In the genomic region with DNA sequence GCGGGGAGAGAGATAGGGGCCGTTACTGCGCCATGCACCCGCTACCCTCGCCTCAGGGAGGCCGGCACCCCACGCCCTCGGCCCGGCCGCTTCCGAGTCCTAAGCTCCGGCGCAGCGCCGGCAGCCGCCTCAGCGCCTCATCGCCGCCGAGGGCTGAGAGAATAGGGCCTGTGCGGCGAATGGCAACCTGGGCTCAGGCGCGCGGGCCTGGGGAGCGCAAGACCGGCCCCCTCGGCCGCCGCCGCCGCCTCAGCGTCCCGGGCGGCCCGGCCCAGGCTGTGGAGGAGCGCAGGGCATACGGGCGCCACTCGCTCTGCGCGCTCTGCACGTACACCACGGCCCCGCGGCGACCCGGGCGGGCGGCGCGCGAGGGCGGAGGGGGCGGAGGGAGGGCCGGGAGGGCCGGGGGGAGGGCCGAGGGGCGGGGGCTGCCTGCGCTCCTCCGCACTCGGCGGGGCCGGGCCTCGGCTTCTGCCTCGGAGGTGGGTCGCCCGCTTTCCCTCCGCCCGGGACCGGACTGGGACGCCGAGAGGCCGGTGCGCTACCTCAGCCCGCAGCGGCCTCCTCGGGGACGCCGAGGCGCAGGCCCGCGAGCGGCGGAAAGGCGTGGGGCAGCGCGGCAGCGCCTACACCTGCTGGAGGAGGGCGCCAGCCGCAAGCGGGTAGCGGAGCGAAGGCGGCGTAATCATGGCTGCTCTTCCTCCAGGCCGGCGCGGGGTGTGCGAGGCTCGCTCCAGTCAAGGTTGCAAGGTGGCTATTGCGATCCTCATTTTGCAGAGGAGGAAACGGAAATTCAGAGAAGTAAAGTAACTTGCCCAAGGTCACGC, we compare ENCODE assay signal across 1 cellular context.
TF ChIP-seq lines count a peak whose summit lies in the region.

A gene (minus strand): TSS at position 317 of the 827 bp plus-strand sequence. CDS start 399 bp downstream, outside the sequence.

TF ChIP-seq in HCT116, 20 proteins besides CTCF, POLR2A, EP300 and RAD21 (continued from another document):
- TF ChIP-seq YY1 (IDR thresholded peaks at IDR 0.05; ENCODE audit: extremely low read depth, insufficient replicate concordance, low read depth, low read length) (peak; percentile 90), SIN3A (IDR thresholded peaks at IDR 0.05; ENCODE audit: low read depth) (peak; percentile 63), EGR1 (IDR thresholded peaks at IDR 0.05; ENCODE audit: low read depth) (peak; percentile 59; the same call in 1 of the 2 replicates), ZNF274 (IDR thresholded peaks at IDR 0.05; ENCODE audit: low read depth, low read length) (no peak), ZFX (IDR thresholded peaks at IDR 0.05) (peak; percentile 88), EZH2phosphoT487 (IDR thresholded peaks at IDR 0.05; ENCODE audit: borderline replicate concordance) (no peak), CEBPB (IDR thresholded peaks at IDR 0.05; ENCODE audit: low read depth) (no peak), FOSL1 (IDR thresholded peaks at IDR 0.05; ENCODE audit: low read depth) (0 out of 2 replicates have a peak, but pooled peaks have one; percentile 2), SRF (IDR thresholded peaks at IDR 0.05; ENCODE audit: low read depth) (no peak), SP1 (IDR thresholded peaks at IDR 0.05; ENCODE audit: low read depth) (no peak)
- TF ChIP-seq, protein P1, sequence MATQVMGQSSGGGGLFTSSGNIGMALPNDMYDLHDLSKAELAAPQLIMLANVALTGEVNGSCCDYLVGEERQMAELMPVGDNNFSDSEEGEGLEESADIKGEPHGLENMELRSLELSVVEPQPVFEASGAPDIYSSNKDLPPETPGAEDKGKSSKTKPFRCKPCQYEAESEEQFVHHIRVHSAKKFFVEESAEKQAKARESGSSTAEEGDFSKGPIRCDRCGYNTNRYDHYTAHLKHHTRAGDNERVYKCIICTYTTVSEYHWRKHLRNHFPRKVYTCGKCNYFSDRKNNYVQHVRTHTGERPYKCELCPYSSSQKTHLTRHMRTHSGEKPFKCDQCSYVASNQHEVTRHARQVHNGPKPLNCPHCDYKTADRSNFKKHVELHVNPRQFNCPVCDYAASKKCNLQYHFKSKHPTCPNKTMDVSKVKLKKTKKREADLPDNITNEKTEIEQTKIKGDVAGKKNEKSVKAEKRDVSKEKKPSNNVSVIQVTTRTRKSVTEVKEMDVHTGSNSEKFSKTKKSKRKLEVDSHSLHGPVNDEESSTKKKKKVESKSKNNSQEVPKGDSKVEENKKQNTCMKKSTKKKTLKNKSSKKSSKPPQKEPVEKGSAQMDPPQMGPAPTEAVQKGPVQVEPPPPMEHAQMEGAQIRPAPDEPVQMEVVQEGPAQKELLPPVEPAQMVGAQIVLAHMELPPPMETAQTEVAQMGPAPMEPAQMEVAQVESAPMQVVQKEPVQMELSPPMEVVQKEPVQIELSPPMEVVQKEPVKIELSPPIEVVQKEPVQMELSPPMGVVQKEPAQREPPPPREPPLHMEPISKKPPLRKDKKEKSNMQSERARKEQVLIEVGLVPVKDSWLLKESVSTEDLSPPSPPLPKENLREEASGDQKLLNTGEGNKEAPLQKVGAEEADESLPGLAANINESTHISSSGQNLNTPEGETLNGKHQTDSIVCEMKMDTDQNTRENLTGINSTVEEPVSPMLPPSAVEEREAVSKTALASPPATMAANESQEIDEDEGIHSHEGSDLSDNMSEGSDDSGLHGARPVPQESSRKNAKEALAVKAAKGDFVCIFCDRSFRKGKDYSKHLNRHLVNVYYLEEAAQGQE (IDR thresholded peaks at IDR 0.05; ENCODE audit: low read depth), result no peak
- TF ChIP-seq, protein P2, sequence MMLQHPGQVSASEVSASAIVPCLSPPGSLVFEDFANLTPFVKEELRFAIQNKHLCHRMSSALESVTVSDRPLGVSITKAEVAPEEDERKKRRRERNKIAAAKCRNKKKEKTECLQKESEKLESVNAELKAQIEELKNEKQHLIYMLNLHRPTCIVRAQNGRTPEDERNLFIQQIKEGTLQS (IDR thresholded peaks at IDR 0.05), result no peak
